In the genomic region with DNA sequence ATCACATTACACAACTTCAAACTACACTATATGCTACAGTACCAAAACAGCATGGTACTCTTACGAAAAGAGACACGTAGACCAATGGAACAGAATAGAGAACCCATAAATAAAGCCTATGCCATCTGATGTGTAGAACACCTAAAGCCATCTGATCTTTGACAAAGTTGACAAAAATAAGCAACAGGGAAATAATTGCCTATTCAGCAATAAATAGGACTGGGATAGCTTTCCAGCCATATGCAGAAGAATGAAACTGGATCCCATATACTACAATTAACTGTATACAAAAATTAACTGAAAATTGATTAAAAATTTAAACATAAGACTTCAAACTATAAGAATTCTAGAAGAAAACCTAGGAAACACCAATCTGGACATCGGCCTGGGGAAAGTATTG, we compare ENCODE assay signal across 3 cellular contexts.
A peak's percentile ranks its signal among the peaks of the same experiment; 100 is the strongest.
TF ChIP-seq lines count a peak whose summit lies in the region.

No MANE protein-coding gene starts in this region.

TF ChIP-seq in A549, 52 proteins besides CTCF, POLR2A, EP300 and RAD21:
- TF ChIP-seq MAFK (IDR thresholded peaks at IDR 0.05; ENCODE audit: partially characterized antibody) = peak; percentile 95
- TF ChIP-seq, protein P1, sequence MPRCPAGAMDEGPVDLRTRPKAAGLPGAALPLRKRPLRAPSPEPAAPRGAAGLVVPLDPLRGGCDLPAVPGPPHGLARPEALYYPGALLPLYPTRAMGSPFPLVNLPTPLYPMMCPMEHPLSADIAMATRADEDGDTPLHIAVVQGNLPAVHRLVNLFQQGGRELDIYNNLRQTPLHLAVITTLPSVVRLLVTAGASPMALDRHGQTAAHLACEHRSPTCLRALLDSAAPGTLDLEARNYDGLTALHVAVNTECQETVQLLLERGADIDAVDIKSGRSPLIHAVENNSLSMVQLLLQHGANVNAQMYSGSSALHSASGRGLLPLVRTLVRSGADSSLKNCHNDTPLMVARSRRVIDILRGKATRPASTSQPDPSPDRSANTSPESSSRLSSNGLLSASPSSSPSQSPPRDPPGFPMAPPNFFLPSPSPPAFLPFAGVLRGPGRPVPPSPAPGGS (IDR thresholded peaks at IDR 0.05) = no peak

TF ChIP-seq in IMR-90, 13 proteins besides CTCF, POLR2A, EP300 and RAD21:
- TF ChIP-seq BHLHE40 (IDR thresholded peaks at IDR 0.05; ENCODE audit: low read depth, low read length) (no peak), FOS (IDR thresholded peaks at IDR 0.05; ENCODE audit: low read depth, low read length) (no peak), CHD1 (IDR thresholded peaks at IDR 0.05; ENCODE audit: low read depth, low read length) (no peak), MAZ (IDR thresholded peaks at IDR 0.05; ENCODE audit: borderline replicate concordance, low read depth, low read length) (no peak), NFE2L2 (IDR thresholded peaks at IDR 0.05; ENCODE audit: low read depth, low read length) (no peak), MAFK (IDR thresholded peaks at IDR 0.05; ENCODE audit: low read depth, low read length) (peak; percentile 95), SMC3 (IDR thresholded peaks at IDR 0.05; ENCODE audit: low read depth, low read length) (no peak)

TF ChIP-seq in H1, 55 proteins besides CTCF, POLR2A, EP300 and RAD21:
- TF ChIP-seq PHF8 (conservative IDR thresholded peaks at IDR 0.05; ENCODE audit: low read depth, low read length) (no peak), MAFK (IDR thresholded peaks at IDR 0.05; ENCODE audit: low read depth, low read length) (peak; percentile 79; the same call in 1 of the 2 replicates)
TF ChIP-seq in H1: peak in this region for 1.
